16 cellular contexts compared by ENCODE assay signal in the genomic region with DNA sequence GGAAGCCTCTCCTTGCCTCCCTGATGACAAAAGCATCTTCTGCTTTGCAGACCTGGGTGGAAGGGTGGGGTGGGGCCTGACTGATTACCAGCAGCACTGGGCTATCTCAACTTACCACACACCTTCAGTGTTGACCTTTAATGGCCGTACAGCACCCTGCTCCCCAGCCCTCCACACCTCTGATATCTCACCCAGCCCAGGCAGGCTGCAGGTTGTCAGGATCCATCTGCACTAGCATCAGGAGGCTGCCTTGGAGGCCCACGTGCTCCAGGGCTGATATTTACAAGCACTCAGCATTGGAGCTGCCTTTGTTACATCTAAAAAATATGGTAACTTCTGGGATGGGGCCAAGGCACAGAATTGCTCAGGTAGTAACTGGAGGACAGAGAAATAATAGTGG.
DNase-seq lines count a peak whose midpoint lies in the region; TF ChIP-seq lines count a peak whose summit lies in the region.
"Had no signal": no experiment of that assay in that cellular context is flagged by ENCODE, and none has a peak within 500 bp of the region (broad histone marks: within the 10 kb centered on the region; RNA-seq: fewer than 3 reads in every experiment).

No MANE protein-coding gene starts in this region.

- peaks cover 8 to 13% (median 8%) of the 10 kb centered on the region in 5 experiments for H3K9me3 Mint-ChIP-seq in brain

- no peak overlapping the region for H3K9ac ChIP-seq in neuronal stem cell (ENCODE audit: low read depth, low read length, poor library complexity)
- H3K9ac ChIP-seq: BLaER1, GM23248 had no signal

- H3K4me1 Mint-ChIP-seq in brain: peaks cover 38% of the 10 kb centered on the region
- H3K4me1 Mint-ChIP-seq: CD8-positive, alpha-beta memory T cell; IgD-negative memory B cell had no signal

- CTCF ChIA-PET in HEK293T (lab: Yijun Ruan, JAX): no interaction called here

- H4K91ac ChIP-seq in neuronal stem cell (ENCODE audit: low read depth, low read length, poor library complexity): no peak overlapping the region

- H3K36me3 Mint-ChIP-seq in brain: no peaks in the 10 kb centered on the region
- H3K36me3 Mint-ChIP-seq: CD8-positive, alpha-beta memory T cell; IgD-negative memory B cell had no signal

- H3K27me3 Mint-ChIP-seq in brain: peaks cover 2% of the 10 kb centered on the region

- no peak overlapping the region for H2BK12ac ChIP-seq in neuronal stem cell (ENCODE audit: low read length)

- H3K4me3 Mint-ChIP-seq in brain: no peak overlapping the region
- H3K4me3 Mint-ChIP-seq: CD8-positive, alpha-beta memory T cell; H9; IgD-negative memory B cell had no signal

- no peak overlapping the region for H2AFZ ChIP-seq in neuronal stem cell (ENCODE audit: low read length)
- H2AFZ ChIP-seq: GM23248 had no signal

- H3K4me3 ChIP-seq in neuronal stem cell (ENCODE audit: low read length in 2 of 2): no peak overlapping the region
- H3K4me3 ChIP-seq: BLaER1, GM23248 had no signal

- no peak for TF ChIP-seq CTCF in brain (conservative IDR thresholded peaks at IDR 0.05)

- peaks cover 0 to 15% of the 10 kb centered on the region in 2 donors for H3K9me3 ChIP-seq in neuronal stem cell (replicated peaks in 1 of 2; ENCODE audit: control insufficient read depth in 2 of 2, insufficient read depth in 1 of 2, low read depth in 1 of 2, low read length in 2 of 2)

- no peak overlapping the region for H2BK5ac ChIP-seq in neuronal stem cell (ENCODE audit: low read length)

- no peak overlapping the region for H4K8ac ChIP-seq in neuronal stem cell (ENCODE audit: low read depth, low read length)

- H3K18ac ChIP-seq in neuronal stem cell (ENCODE audit: low read length): peak overlapping the region; percentile 15

- no peak overlapping the region for H3K23ac ChIP-seq in neuronal stem cell (ENCODE audit: low read depth, low read length, poor library complexity)

- no peaks in the 10 kb centered on the region for H3K4me1 ChIP-seq in neuronal stem cell (ENCODE audit: control insufficient read depth in 2 of 2, insufficient read depth in 1 of 2, low read depth in 1 of 2, low read length in 2 of 2)
- H3K4me1 ChIP-seq: Caco-2 had no signal

- H3K27me3 ChIP-seq in neuronal stem cell (ENCODE audit: control insufficient read depth in 3 of 3, insufficient read depth in 3 of 3, low read depth in 1 of 3, low read length in 3 of 3): no peaks in the 10 kb centered on the region
- H3K27me3 ChIP-seq: BLaER1 had no signal

- no peaks in the 10 kb centered on the region for H3K36me3 ChIP-seq in neuronal stem cell (replicated peaks in 1 of 2; ENCODE audit: control insufficient read depth in 2 of 2, insufficient read depth in 2 of 2, low read length in 2 of 2)
- H3K36me3 ChIP-seq: BLaER1 had no signal

- WGBS in neuronal stem cell (ENCODE audit: extremely low coverage in 2 of 2, insufficient read length in 2 of 2, insufficient replicate concordance in 1 of 2), 2 donors: no CpG with 5 or more reads among the region's 2 CpGs

- H3K4me2 ChIP-seq in neuronal stem cell (ENCODE audit: insufficient read depth, low read length, poor library complexity, severe bottlenecking): no peak overlapping the region
- H3K4me2 ChIP-seq: BLaER1 had no signal

- POLR2A ChIA-PET in HEK293T (lab: Yijun Ruan, JAX): no interaction called here

- H3K79me1 ChIP-seq in neuronal stem cell (ENCODE audit: low read depth, low read length): no peaks in the 10 kb centered on the region

- DNase-seq in NCI-H2171 treated with DMSO at 0.1 percent for 48 hours (lab: John Stamatoyannopoulos, UW) (peak; percentile 25), NCI-H2171 (lab: John Stamatoyannopoulos, UW) (no peak), NCI-H1105 treated with DMSO at 0.1 percent for 48 hours (lab: John Stamatoyannopoulos, UW) (peak; percentile 23), neuronal stem cell (ENCODE audit: low spot score) (no peak), HEK293T (ENCODE audit: extremely low spot score) (no peak), NK-92 (lab: John Stamatoyannopoulos, UW; ENCODE audit: unreplicated experiment) (no peak), germinal center (ENCODE audit: low spot score) (no peak)
- DNase-seq: Caco-2; CD8-positive, alpha-beta memory T cell; DMS53; GM23248; H9 had no signal

- no peak overlapping the region for H2BK120ac ChIP-seq in neuronal stem cell (ENCODE audit: low read depth, low read length)

- no peak overlapping the region for H3K4ac ChIP-seq in neuronal stem cell (ENCODE audit: low read length)

- no peak overlapping the region for H3K14ac ChIP-seq in neuronal stem cell (ENCODE audit: low read length)

- no peak overlapping the region for H2BK15ac ChIP-seq in neuronal stem cell (ENCODE audit: low read length)

- H3K27ac ChIP-seq in neuronal stem cell (replicated peaks; ENCODE audit: low read length): no peak overlapping the region
- H3K27ac ChIP-seq: 22Rv1, BLaER1, GM23248 had no signal

- H2AK5ac ChIP-seq in neuronal stem cell (ENCODE audit: low read depth, low read length): no peak overlapping the region

- peak overlapping the region in 4 of 5 experiments; percentile 37 to 95 (median 72) for H3K27ac Mint-ChIP-seq in brain
- H3K27ac Mint-ChIP-seq: H9, IgD-negative memory B cell had no signal

TF ChIP-seq in HEK293T, 16 proteins besides CTCF, POLR2A, EP300 and RAD21:
- no peak for TF ChIP-seq SP1 (IDR thresholded peaks at IDR 0.05)
- TF ChIP-seq L3MBTL2 (conservative IDR thresholded peaks at IDR 0.05): no peak
- no peak for TF ChIP-seq FOXA1 (IDR thresholded peaks at IDR 0.05)
- no peak for TF ChIP-seq ELF4 (IDR thresholded peaks at IDR 0.05)
- no peak for TF ChIP-seq TARDBP (IDR thresholded peaks at IDR 0.05)
- no peak for TF ChIP-seq PKNOX1 (IDR thresholded peaks at IDR 0.05)
- no peak for TF ChIP-seq ARNT (IDR thresholded peaks at IDR 0.05)
- no peak for TF ChIP-seq LEF1 (IDR thresholded peaks at IDR 0.05; ENCODE audit: borderline replicate concordance)
- no peak for TF ChIP-seq SUZ12 (IDR thresholded peaks at IDR 0.05)
- no peak for TF ChIP-seq ZNF384 (IDR thresholded peaks at IDR 0.05)
- no peak for TF ChIP-seq BHLHE40 (IDR thresholded peaks at IDR 0.05; ENCODE audit: borderline replicate concordance)
- TF ChIP-seq CTBP1 (IDR thresholded peaks at IDR 0.05; ENCODE audit: borderline replicate concordance): no peak
- TF ChIP-seq FOXM1 (IDR thresholded peaks at IDR 0.05; ENCODE audit: borderline replicate concordance): no peak
- TF ChIP-seq FOXK2 (IDR thresholded peaks at IDR 0.05): no peak
- no peak for TF ChIP-seq HDGF (IDR thresholded peaks at IDR 0.05; ENCODE audit: borderline replicate concordance)
- no peak for TF ChIP-seq NFRKB (IDR thresholded peaks at IDR 0.05)

Comparison
In these comparisons a context has a peak if more than half of its experiments do, and no peak if none do; other contexts are left out.
1. DNase-seq: peak in NCI-H2171 treated with DMSO at 0.1 percent for 48 hours (single experiment) and NCI-H1105 treated with DMSO at 0.1 percent for 48 hours (single experiment); none in NCI-H2171 (single experiment), neuronal stem cell (single experiment), HEK293T (single experiment), NK-92 (single experiment) and germinal center (single experiment).